ENCODE assay signal across 9 cellular contexts in the genomic region with DNA sequence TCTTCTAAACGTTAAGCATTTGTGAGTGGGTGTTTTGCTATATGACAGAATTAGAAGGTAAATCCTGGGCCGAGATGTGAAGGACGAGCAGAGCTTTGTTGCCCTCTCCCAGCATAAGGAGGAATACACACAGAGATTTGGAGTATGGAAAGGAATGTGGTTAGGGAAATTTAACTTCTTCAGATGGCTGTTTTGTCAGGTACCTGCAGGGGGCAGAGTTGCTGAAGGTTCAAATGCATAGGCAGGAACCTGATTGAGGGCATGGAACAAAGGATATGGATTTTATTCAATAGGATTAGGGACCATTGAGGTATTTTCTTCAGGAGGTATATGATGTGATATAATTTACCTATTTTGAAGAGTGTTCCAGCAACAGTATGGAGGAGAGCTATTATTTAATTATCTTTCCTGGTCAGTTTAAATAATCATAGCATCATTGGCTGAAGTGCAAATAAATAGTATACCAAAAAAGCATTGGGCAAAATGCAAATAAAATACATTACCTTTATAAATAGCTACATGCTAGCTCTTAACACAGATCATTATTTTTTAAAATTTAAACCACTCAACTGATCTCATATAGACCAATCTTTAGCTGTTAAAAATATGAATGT.
DNase-seq lines count a peak whose midpoint lies in the region; ATAC-seq, FAIRE-seq and TF ChIP-seq lines count a peak whose summit lies in the region.
"Had no signal": no experiment of that assay in that cellular context is flagged by ENCODE, and none has a peak within 500 bp of the region (broad histone marks: within the 10 kb centered on the region; RNA-seq: fewer than 3 reads in every experiment).

No MANE protein-coding gene starts in this region.

- H4K20me1 ChIP-seq in endothelial cell of umbilical vein (replicated peaks; ENCODE audit: control insufficient read depth, extremely low read depth, insufficient read depth, low read length), result no peaks in the 10 kb centered on the region

- CTCF ChIA-PET in endothelial cell of umbilical vein (lab: Charles Lee), result interaction anchor here (0.7 to 2.1 kb wide), 13 partner anchors 8 to 290 kb away, joined by 3 to 9 read pairs (median 4); no protein-coding TSS in a partner anchor

- H3K79me2 ChIP-seq in endothelial cell of umbilical vein (ENCODE audit: control insufficient read depth, insufficient read depth, low read length) (no peaks in the 10 kb centered on the region), parathyroid adenoma (no peaks in the 10 kb centered on the region)

- dilution Hi-C loops in endothelial cell of umbilical vein (cut with MboI; ENCODE audit: extremely low pct_ligation_motif_present, low sequenced_read_pairs), result no loop called here

- H3K4me1 ChIP-seq in endothelial cell of umbilical vein (ENCODE audit: control insufficient read depth, extremely low read depth, insufficient read depth, low read length) (no peaks in the 10 kb centered on the region), parathyroid adenoma (no peaks in the 10 kb centered on the region)

- BruUV-seq in endothelial cell of umbilical vein (replicated peaks; lab: Mats Ljungman, UMichigan), result no TSS peak

- TF ChIP-seq CTCF in CD14-positive monocyte (IDR thresholded peaks at IDR 0.05) (peak; percentile 73), endothelial cell of umbilical vein (IDR thresholded peaks at IDR 0.05; ENCODE audit: extremely low read depth in 1 of 2, insufficient read depth in 1 of 2, low read depth in 1 of 2, low read length in 2 of 2) (peak; percentile 56 to 62), parathyroid adenoma (IDR thresholded peaks at IDR 0.05) (peak; percentile 33)

- DNase-seq in CD14-positive monocyte (ENCODE audit: low spot score) (no peak), OCI-M1 (lab: John Stamatoyannopoulos, UW) (peak; percentile 64), endothelial cell of umbilical vein (ENCODE audit: low read depth, low spot score) (peak; percentile 45), activated T-cell treated with anti-CD3 and anti-CD28 coated beads for 4 hours (no peak)

- no peak overlapping the region for H3K4me3 Mint-ChIP-seq in CD14-positive monocyte

- H3K4me2 ChIP-seq in endothelial cell of umbilical vein (ENCODE audit: insufficient read depth, low read length) (no peak overlapping the region), parathyroid adenoma (ENCODE audit: low read length) (no peak overlapping the region)

- intact Hi-C loops in CD14-positive monocyte (cut with micrococcal nuclease), result no loop called here
- intact Hi-C loops in endothelial cell of umbilical vein (cut with micrococcal nuclease), result loop anchor here (1.0 kb wide), 2 partner anchors 149 to 290 kb away; no protein-coding TSS in a partner anchor

- peak; percentile 63 for ATAC-seq in GM18858 (IDR thresholded peaks at IDR 0.05; ENCODE audit: unreplicated experiment)
- ATAC-seq in HG03469 (IDR thresholded peaks at IDR 0.05; ENCODE audit: unreplicated experiment), result peak; percentile 43
- ATAC-seq in activated CD4-positive, CD25-positive, alpha-beta regulatory T cell treated with anti-CD3 and anti-CD28 coated beads, Interleukin-2, amount 50 U/mL, for 24 hours, result no peak

- FAIRE-seq in endothelial cell of umbilical vein (lab: Jason Lieb, UNC), result no peak

- no peak overlapping the region for H3K27ac Mint-ChIP-seq in CD14-positive monocyte

- H3K27ac ChIP-seq in endothelial cell of umbilical vein (ENCODE audit: insufficient read depth, low read depth, low read length), result no peak overlapping the region
- H3K27ac ChIP-seq in parathyroid adenoma, result no peak overlapping the region
- H3K27ac ChIP-seq: SK-N-MC had no signal

- no peaks in the 10 kb centered on the region for H3K36me3 Mint-ChIP-seq in CD14-positive monocyte

- POLR2A ChIA-PET in endothelial cell of umbilical vein (lab: Charles Lee), result no interaction called here

- H3K9ac ChIP-seq in endothelial cell of umbilical vein (replicated peaks; ENCODE audit: extremely low read depth, insufficient read depth, low read length), result no peak overlapping the region
- H3K9ac ChIP-seq in parathyroid adenoma, result no peak overlapping the region

- no peaks in the 10 kb centered on the region for H3K4me1 Mint-ChIP-seq in CD14-positive monocyte

- no peaks in the 10 kb centered on the region for H3K27me3 Mint-ChIP-seq in CD14-positive monocyte (ENCODE audit: low read depth in 3 of 3)

- H3K27me3 ChIP-seq in endothelial cell of umbilical vein (ENCODE audit: control insufficient read depth in 2 of 2, insufficient read depth in 2 of 2, low read length in 2 of 2), result no peaks in the 10 kb centered on the region
- no peaks in the 10 kb centered on the region for H3K27me3 ChIP-seq in parathyroid adenoma (ENCODE audit: control insufficient read depth, insufficient read depth, low read length)

- H3K9me1 ChIP-seq in endothelial cell of umbilical vein (replicated peaks; ENCODE audit: control insufficient read depth, extremely low read depth, insufficient read depth, low read length), result no peaks in the 10 kb centered on the region

- H3K36me3 ChIP-seq in endothelial cell of umbilical vein (ENCODE audit: control insufficient read depth in 2 of 2, extremely low read depth in 1 of 2, insufficient read depth in 2 of 2, low read length in 2 of 2), result no peaks in the 10 kb centered on the region
- no peaks in the 10 kb centered on the region for H3K36me3 ChIP-seq in parathyroid adenoma (ENCODE audit: control insufficient read depth, insufficient read depth, low read length)

- no peaks in the 10 kb centered on the region for H3K9me3 ChIP-seq in endothelial cell of umbilical vein (replicated peaks; ENCODE audit: control insufficient read depth, insufficient read depth, low read length)
- no peaks in the 10 kb centered on the region for H3K9me3 ChIP-seq in parathyroid adenoma (ENCODE audit: control insufficient read depth, low read length)

- H3K4me3 ChIP-seq in endothelial cell of umbilical vein (replicated peaks in 1 of 3; ENCODE audit: insufficient read depth in 1 of 3, low read depth in 1 of 3, low read length in 3 of 3), result no peak overlapping the region
- no peak overlapping the region for H3K4me3 ChIP-seq in parathyroid adenoma (ENCODE audit: low read depth, low read length)
- H3K4me3 ChIP-seq: SK-N-MC had no signal

- no peaks in the 10 kb centered on the region for H3K9me3 Mint-ChIP-seq in CD14-positive monocyte

- H2AFZ ChIP-seq in endothelial cell of umbilical vein (ENCODE audit: low read depth, low read length) (no peak overlapping the region), parathyroid adenoma (no peak overlapping the region)

- TF ChIP-seq POLR2A in endothelial cell of umbilical vein (IDR thresholded peaks at IDR 0.05; ENCODE audit: low read depth, low read length), result no peak

TF ChIP-seq in endothelial cell of umbilical vein, 7 proteins besides CTCF, POLR2A, EP300 and RAD21:
- TF ChIP-seq MYC (IDR thresholded peaks at IDR 0.05; ENCODE audit: low read depth, low read length), result no peak
- no peak for TF ChIP-seq POLR2AphosphoS5 (IDR thresholded peaks at IDR 0.05; ENCODE audit: insufficient read depth, low read depth, low read length)
- no peak for TF ChIP-seq FOS (IDR thresholded peaks at IDR 0.05; ENCODE audit: borderline replicate concordance, insufficient read depth, low read length)
- TF ChIP-seq JUN (IDR thresholded peaks at IDR 0.05; ENCODE audit: borderline replicate concordance, insufficient read depth, insufficient read length, low read depth), result no peak
TF ChIP-seq in endothelial cell of umbilical vein: peak in this region for 0.

Comparison
In these comparisons a context has a peak if more than half of its experiments do, and no peak if none do; other contexts are left out.
1. DNase-seq: peak in OCI-M1 (single experiment) and endothelial cell of umbilical vein (single experiment); none in CD14-positive monocyte (single experiment) and activated T-cell treated with anti-CD3 and anti-CD28 coated beads for 4 hours (single experiment).
2. ATAC-seq: peak in GM18858 (single experiment) and HG03469 (single experiment); none in activated CD4-positive, CD25-positive, alpha-beta regulatory T cell treated with anti-CD3 and anti-CD28 coated beads, Interleukin-2, amount 50 U/mL, for 24 hours (0 of 2).
3. Peak in every context shown above with its lines, with median percentiles within 50 percentile points of each other: CTCF ChIP-seq.